ENCODE assay signal across 26 cellular contexts in genomic region chr20:575230-575629, GRCh38. TPM values are rescaled to one million over a fixed set of nuclear protein-coding genes. Genes with fewer than 3 reads are reported as not detected.
"Had no signal": no experiment of that assay in that cellular context is flagged by ENCODE, and none has a peak within 500 bp of the region (broad histone marks: within the 10 kb centered on the region; RNA-seq: fewer than 3 reads in every experiment).

No MANE protein-coding gene starts in this region.

- DNase-seq: activated CD8-positive, alpha-beta memory T cell treated with anti-CD3 and anti-CD28 coated beads for 24 hours; activated CD8-positive, alpha-beta memory T cell treated with anti-CD3 and anti-CD28 coated beads, Interleukin-2, amount 50 U/mL, for 48 hours; activated naive CD4-positive, alpha-beta T cell; activated T-cell treated with anti-CD3 and anti-CD28 coated beads, Interleukin-2, amount 50 U/mL, for 4 hours; effector memory CD4-positive, alpha-beta T cell; esophagus squamous epithelium; left lung; ovary; sigmoid colon; stimulated activated CD4-positive, alpha-beta T cell treated with anti-CD3 and anti-CD28 coated beads, Interleukin-15, amount 100 ng/mL, for 24 hours; stimulated activated CD4-positive, alpha-beta T cell treated with anti-CD3 and anti-CD28 coated beads, Interleukin-2, amount 100 ng/mL, for 48 hours; stimulated activated CD8-positive, alpha-beta memory T cell treated with anti-CD3 and anti-CD28 coated beads, Interleukin-4, amount 100 ng/mL, for 48 hours; stimulated activated naive B cell treated with anti-CD40 and anti-IgM and Interleukin-4, amounts not matched to agents 10 μg/mL and 1 μg/mL and 100 μg/mL, for 72 hours; upper lobe of right lung had no signal

- H3K4me3 Mint-ChIP-seq: activated naive CD8-positive, alpha-beta T cell; activated T-cell treated with anti-CD3 and anti-CD28 coated beads, Interleukin-2, amount 50 U/mL, for 4 hours; central memory CD8-positive, alpha-beta T cell; natural killer cell treated with Interleukin-12 subunit alpha and Interleukin-12 subunit beta and Interleukin-15 and Interleukin-18, amount 100 ng/mL, for 72 hours; stimulated activated naive B cell treated with anti-CD40 and anti-IgM and Interleukin-4, amounts not matched to agents 10 μg/mL and 1 μg/mL and 100 μg/mL, for 72 hours had no signal

- H3K4me3 ChIP-seq: esophagus squamous epithelium, left lung, ovary, sigmoid colon, SK-N-MC, smooth muscle cell, thoracic aorta, upper lobe of right lung had no signal

- H3K36me3 ChIP-seq: esophagus squamous epithelium, left lung, neutrophil, ovary, sigmoid colon, thoracic aorta, upper lobe of right lung had no signal

- FAIRE-seq: astrocyte, colon, TTC549 had no signal

- H3K9me3 ChIP-seq: esophagus squamous epithelium, left lung, neutrophil, ovary, sigmoid colon, thoracic aorta, upper lobe of right lung had no signal

- H3K9me3 Mint-ChIP-seq: activated T-cell treated with anti-CD3 and anti-CD28 coated beads, Interleukin-2, amount 50 U/mL, for 4 hours; activated T-helper 2 cell treated with anti-CD3 and anti-CD28 coated beads, Interferon-gamma antibody, Interleukin-2, Interleukin-4, amounts not matched to agents 10 μg/mL and 5 μg/mL and 100 μg/mL, durations not matched to agents 14 hours and 24 hours and 36 hours; central memory CD8-positive, alpha-beta T cell; natural killer cell treated with Interleukin-12 subunit alpha and Interleukin-12 subunit beta and Interleukin-15 and Interleukin-18, amount 100 ng/mL, for 72 hours; stimulated activated naive B cell treated with anti-CD40 and anti-IgM and Interleukin-4, amounts not matched to agents 10 μg/mL and 1 μg/mL and 100 μg/mL, for 72 hours had no signal

- H3K27me3 ChIP-seq: ovary had no signal

- ATAC-seq: activated T-cell treated with anti-CD3 and anti-CD28 coated beads, Interleukin-2, amount 50 U/mL, for 4 hours; left lung; natural killer cell treated with Interleukin-12 subunit alpha and Interleukin-12 subunit beta and Interleukin-15 and Interleukin-18, amount 100 ng/mL, for 72 hours; stimulated activated naive B cell treated with anti-CD40 and anti-IgM and Interleukin-4, amounts not matched to agents 10 μg/mL and 1 μg/mL and 100 μg/mL, for 72 hours had no signal

- H3K36me3 Mint-ChIP-seq: activated naive CD8-positive, alpha-beta T cell; natural killer cell treated with Interleukin-12 subunit alpha and Interleukin-12 subunit beta and Interleukin-15 and Interleukin-18, amount 100 ng/mL, for 72 hours; stimulated activated naive B cell treated with anti-CD40 and anti-IgM and Interleukin-4, amounts not matched to agents 10 μg/mL and 1 μg/mL and 100 μg/mL, for 72 hours had no signal

- H3K27ac ChIP-seq: esophagus squamous epithelium, neutrophil, ovary, sigmoid colon, SK-N-MC, thoracic aorta, upper lobe of right lung had no signal

- H3K27ac Mint-ChIP-seq: activated naive CD8-positive, alpha-beta T cell; activated T-helper 2 cell treated with anti-CD3 and anti-CD28 coated beads, Interferon-gamma antibody, Interleukin-2, Interleukin-4, amounts not matched to agents 10 μg/mL and 5 μg/mL and 100 μg/mL, durations not matched to agents 14 hours and 24 hours and 36 hours; natural killer cell treated with Interleukin-12 subunit alpha and Interleukin-12 subunit beta and Interleukin-15 and Interleukin-18, amount 100 ng/mL, for 72 hours; stimulated activated naive B cell treated with anti-CD40 and anti-IgM and Interleukin-4, amounts not matched to agents 10 μg/mL and 1 μg/mL and 100 μg/mL, for 72 hours had no signal

- H3K4me2 ChIP-seq: smooth muscle cell had no signal

- H3K4me1 Mint-ChIP-seq: central memory CD8-positive, alpha-beta T cell; stimulated activated naive B cell treated with anti-CD40 and anti-IgM and Interleukin-4, amounts not matched to agents 10 μg/mL and 1 μg/mL and 100 μg/mL, for 72 hours had no signal

RNA-seq across cellular contexts. Expression of gene TCF15, which starts 34.9 kb away (rescaled TPM):
- total RNA-seq: activated T-helper 2 cell treated with anti-CD3 and anti-CD28 coated beads, Interferon-gamma antibody, Interleukin-2, Interleukin-4, amounts not matched to agents 10 μg/mL and 5 μg/mL and 100 μg/mL, durations not matched to agents 14 hours and 24 hours and 36 hours; astrocyte; esophagus squamous epithelium; smooth muscle cell; T-helper 2 cell treated with Interferon-gamma antibody and Interleukin-4, amounts not matched to agents 100 ng/mL and 5 ng/mL, for 36 hours; thoracic aorta had no signal
- polyA plus RNA-seq: smooth muscle cell had no signal
